Comparison of ENCODE assay signal across 16 cellular contexts in the genomic region with DNA sequence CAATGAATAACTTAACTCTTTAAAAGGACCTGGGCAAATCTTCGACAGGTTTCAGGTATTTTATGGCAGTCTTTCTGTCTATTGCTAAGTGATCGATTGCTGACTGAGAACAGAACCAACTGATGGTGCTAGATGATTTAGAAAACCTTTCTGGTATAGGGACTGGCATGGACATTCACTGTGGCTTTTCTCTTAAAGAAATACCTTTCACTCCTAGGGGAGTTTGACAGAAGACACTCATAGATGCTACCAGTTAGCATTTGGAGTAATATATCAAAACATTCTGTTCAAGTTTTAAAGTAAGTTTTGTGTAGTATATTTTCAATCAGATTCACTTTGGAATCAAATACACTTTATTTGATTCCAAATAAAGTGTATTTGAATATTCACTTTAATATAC. TPM values are rescaled to one million over a fixed set of nuclear protein-coding genes. Genes with fewer than 3 reads are reported as not detected.
DNase-seq lines count a peak whose midpoint lies in the region; ATAC-seq and TF ChIP-seq lines count a peak whose summit lies in the region.
"Had no signal": no experiment of that assay in that cellular context is flagged by ENCODE, and none has a peak within 500 bp of the region (broad histone marks: within the 10 kb centered on the region; RNA-seq: fewer than 3 reads in every experiment).

No MANE protein-coding gene starts in this region.

- no peak for TF ChIP-seq CTCF in left ventricle myocardium inferior (IDR thresholded peaks at IDR 0.05; ENCODE audit: borderline replicate concordance)
- no peak for TF ChIP-seq CTCF in nephron progenitor cell (IDR thresholded peaks at IDR 0.05)
- TF ChIP-seq CTCF in vagina (IDR thresholded peaks at IDR 0.05) = no peak
- no peak for TF ChIP-seq CTCF in esophagus muscularis mucosa (IDR thresholded peaks at IDR 0.05)

- no peak for ATAC-seq in left ventricle myocardium superior
- ATAC-seq: activated CD8-positive, alpha-beta memory T cell treated with anti-CD3 and anti-CD28 coated beads, Interleukin-2, amount 10 ng/mL, durations not matched to agents 7 days and 5 days had no signal

- no peak overlapping the region for H3K27ac Mint-ChIP-seq in nephron progenitor cell
- H3K27ac Mint-ChIP-seq: activated CD8-positive, alpha-beta memory T cell treated with anti-CD3 and anti-CD28 coated beads, Interleukin-2, amount 10 ng/mL, durations not matched to agents 7 days and 5 days; natural killer cell treated with Interleukin-12 subunit alpha and Interleukin-12 subunit beta and Interleukin-15 and Interleukin-18, amount 100 ng/mL, for 72 hours had no signal

- whole genome bisulfite sequencing in esophagus muscularis mucosa = 78% methylated on average over 2 of the region's 2 CpGs

- H3K4me1 Mint-ChIP-seq in nephron progenitor cell = no peaks in the 10 kb centered on the region

- H3K9me3 Mint-ChIP-seq in nephron progenitor cell = peaks cover 10% of the 10 kb centered on the region
- H3K9me3 Mint-ChIP-seq: natural killer cell treated with Interleukin-12 subunit alpha and Interleukin-12 subunit beta and Interleukin-15 and Interleukin-18, amount 100 ng/mL, for 72 hours had no signal

- H3K9me3 ChIP-seq in left ventricle myocardium inferior (replicated peaks) (no peaks in the 10 kb centered on the region), duodenal mucosa (ENCODE audit: control insufficient read depth in 1 of 2, low read length in 2 of 2) (no peaks in the 10 kb centered on the region), vagina (no peaks in the 10 kb centered on the region), esophagus muscularis mucosa (peaks cover 0 to 6% (median 4%) of the 10 kb centered on the region in 4 donors)

- no peaks in the 10 kb centered on the region for H3K36me3 Mint-ChIP-seq in nephron progenitor cell (ENCODE audit: low read depth)
- H3K36me3 Mint-ChIP-seq: natural killer cell treated with Interleukin-12 subunit alpha and Interleukin-12 subunit beta and Interleukin-15 and Interleukin-18, amount 100 ng/mL, for 72 hours had no signal

- TF ChIP-seq POLR2A in vagina (IDR thresholded peaks at IDR 0.05) = no peak
- no peak for TF ChIP-seq POLR2A in esophagus muscularis mucosa (IDR thresholded peaks at IDR 0.05; ENCODE audit: low read depth)

- DNase-seq in left ventricle myocardium inferior (no peak), left ventricle myocardium superior (no peak), nephron progenitor cell (no peak), vagina (ENCODE audit: extremely low spot score in 2 of 2) (no peak), esophagus muscularis mucosa (ENCODE audit: extremely low spot score) (no peak), SK-N-DZ (ENCODE audit: low spot score) (no peak)
- no peak for DNase-seq in stimulated activated CD4-positive, alpha-beta T cell treated with anti-CD3 and anti-CD28 coated beads, Interleukin-4, amount 100 ng/mL, for 1 hour
- DNase-seq: activated CD8-positive, alpha-beta memory T cell treated with anti-CD3 and anti-CD28 coated beads, Interleukin-2, amount 10 ng/mL, durations not matched to agents 7 days and 5 days; KG1; kidney glomerular epithelial cell; NCI-H2081 treated with DMSO at 0.1 percent for 48 hours; stimulated activated CD4-positive, alpha-beta T cell treated with anti-CD3 and anti-CD28 coated beads, Interleukin-12 subunit alpha, Interleukin-12 subunit beta, amount 100 ng/mL, for 4 hours had no signal

- H3K36me3 ChIP-seq in left ventricle myocardium inferior (no peaks in the 10 kb centered on the region), duodenal mucosa (ENCODE audit: control insufficient read depth in 1 of 2, insufficient read depth in 2 of 2, low read length in 2 of 2) (no peaks in the 10 kb centered on the region), vagina (no peaks in the 10 kb centered on the region), esophagus muscularis mucosa (no peaks in the 10 kb centered on the region)
- H3K36me3 ChIP-seq: tibial nerve had no signal

- peak overlapping the region; percentile 72 for H3K4me3 Mint-ChIP-seq in nephron progenitor cell
- H3K4me3 Mint-ChIP-seq: natural killer cell treated with Interleukin-12 subunit alpha and Interleukin-12 subunit beta and Interleukin-15 and Interleukin-18, amount 100 ng/mL, for 72 hours had no signal

- H3K4me1 ChIP-seq in left ventricle myocardium inferior (peaks cover 57% of the 10 kb centered on the region), duodenal mucosa (ENCODE audit: control insufficient read depth in 1 of 2, insufficient read depth in 2 of 2, low read length in 2 of 2) (peaks cover 8 to 15% of the 10 kb centered on the region in 2 donors), vagina (no peaks in the 10 kb centered on the region), esophagus muscularis mucosa (peaks cover 5 to 20% (median 17%) of the 10 kb centered on the region in 4 donors)

- H3K27me3 Mint-ChIP-seq in nephron progenitor cell (ENCODE audit: low read depth, poor library complexity) = peaks cover 80% of the 10 kb centered on the region

- peak overlapping the region in 1 of 2 donors; percentile 87 for H3K9ac ChIP-seq in duodenal mucosa (ENCODE audit: low read depth in 1 of 2, low read length in 2 of 2)

- TF ChIP-seq EP300 in esophagus muscularis mucosa (IDR thresholded peaks at IDR 0.05) = no peak

- intact Hi-C loops in left ventricle myocardium inferior (cut with micrococcal nuclease) (no loop called here), left ventricle myocardium superior (cut with micrococcal nuclease) (loop anchor here (5.0 kb wide), 1 partner anchor 193 kb away; the partner anchor contains the start of gene TSEN2), vagina (cut with DNase I) (no loop called here), esophagus muscularis mucosa (cut with DNase I) (loop anchor here (10.0 kb wide), 1 partner anchor 185 kb away; no protein-coding TSS in a partner anchor)

- peak overlapping the region; percentile 93 for H3K27ac ChIP-seq in left ventricle myocardium inferior (replicated peaks)
- H3K27ac ChIP-seq in duodenal mucosa (ENCODE audit: low read depth, low read length) = no peak overlapping the region
- no peak overlapping the region for H3K27ac ChIP-seq in vagina
- H3K27ac ChIP-seq in esophagus muscularis mucosa (replicated peaks in 1 of 4) = no peak overlapping the region
- H3K27ac ChIP-seq: SK-N-MC had no signal

- H3K27me3 ChIP-seq in left ventricle myocardium inferior (ENCODE audit: low read depth) (no peaks in the 10 kb centered on the region), duodenal mucosa (ENCODE audit: control insufficient read depth in 1 of 2, insufficient read depth in 2 of 2, low read length in 2 of 2) (peaks cover 5 to 8% of the 10 kb centered on the region in 2 donors), vagina (no peaks in the 10 kb centered on the region), esophagus muscularis mucosa (peaks cover 0 to 42% (median 4%) of the 10 kb centered on the region in 4 donors)

- H3K4me3 ChIP-seq in left ventricle myocardium inferior (peak overlapping the region; percentile 93), duodenal mucosa (ENCODE audit: low read depth in 1 of 2, low read length in 2 of 2) (peak overlapping the region; percentile 86 to 87), vagina (peak overlapping the region; percentile 83 to 96), esophagus muscularis mucosa (peak overlapping the region in 2 of 4 donors; percentile 57 to 69)
- H3K4me3 ChIP-seq: SK-N-MC had no signal

RNA-seq across cellular contexts. Expression of gene PPARG, which starts 0.7 kb away (rescaled TPM):
- total RNA-seq in left ventricle myocardium inferior (15.6 TPM), left ventricle myocardium superior (24.0 TPM), vagina (28.5 TPM), esophagus muscularis mucosa (10 to 100 TPM in 1 of 4 donors, 1 to 10 TPM in 3; 3.7 to 10.6 (median 8.8) TPM)
- polyA plus RNA-seq in SK-N-DZ (2014; cell fraction: cytosol; rRNA removed) = 3.7 and 5.1 TPM in 2 replicates
- 3.0 and 3.2 TPM in 2 replicates for polyA plus RNA-seq in SK-N-DZ (2014; cell fraction: nucleus; rRNA removed)

Comparison
In these comparisons a context has a peak if more than half of its experiments do, and no peak if none do; other contexts are left out.
1. intact Hi-C loops: an anchor here in left ventricle myocardium superior (5.0 kb wide) and esophagus muscularis mucosa (10.0 kb wide); none called in left ventricle myocardium inferior and vagina.